In the genomic region with DNA sequence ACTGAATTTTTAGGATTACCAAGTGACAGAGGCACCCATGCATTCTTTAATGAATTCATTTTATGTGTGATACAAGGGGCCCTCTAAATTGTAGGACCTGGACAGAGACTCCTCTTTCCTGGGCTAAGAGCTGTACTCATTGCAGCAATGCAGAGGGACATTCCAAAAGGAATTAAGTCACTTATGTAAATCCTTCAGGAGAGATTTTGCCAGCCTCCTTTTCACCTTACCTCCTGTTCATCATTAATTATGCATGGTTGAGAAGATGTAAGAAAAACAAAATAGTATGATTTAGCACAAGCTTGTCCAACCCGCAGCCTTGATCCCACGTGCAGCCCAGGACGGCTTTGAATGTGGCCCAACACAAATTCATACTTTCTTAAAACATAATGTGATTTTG, we compare ENCODE assay signal across 20 cellular contexts.
DNase-seq lines count a peak whose midpoint lies in the region; ATAC-seq, FAIRE-seq and TF ChIP-seq lines count a peak whose summit lies in the region.
"Had no signal": no experiment of that assay in that cellular context is flagged by ENCODE, and none has a peak within 500 bp of the region (broad histone marks: within the 10 kb centered on the region; RNA-seq: fewer than 3 reads in every experiment).

No MANE protein-coding gene starts in this region.

- no peaks in the 10 kb centered on the region for H3K36me3 Mint-ChIP-seq in CD14-positive monocyte
- H3K36me3 Mint-ChIP-seq in activated T-helper 1 cell treated with anti-CD3 and anti-CD28 coated beads, Interleukin-12 subunit alpha, Interleukin-12 subunit beta, Interleukin-2, Interleukin-4 antibody, amounts not matched to agents 30 ng/mL and 10 ng/mL and 1 ng/mL, durations not matched to agents 14 hours and 24 hours and 36 hours (ENCODE audit: low read depth) = peaks cover 11% of the 10 kb centered on the region
- H3K36me3 Mint-ChIP-seq in activated T-cell treated with anti-CD3 and anti-CD28 coated beads, Interleukin-2, amount 50 U/mL, for 24 hours (ENCODE audit: low read depth) = no peaks in the 10 kb centered on the region

- CTCF ChIA-PET in endothelial cell of umbilical vein (lab: Charles Lee) = interaction anchor here (1.0 to 4.3 kb wide), 2 partner anchors 12 to 21 kb away, joined by 4 to 46 read pairs; no protein-coding TSS in a partner anchor

- no peak for DNase-seq in CD14-positive monocyte (ENCODE audit: low spot score)
- no peak for DNase-seq in DND-41
- DNase-seq in activated T-helper 1 cell treated with anti-CD3 and anti-CD28 coated beads, Interleukin-12 subunit alpha, Interleukin-12 subunit beta, Interleukin-2, Interleukin-4 antibody, amounts not matched to agents 30 ng/mL and 10 ng/mL and 1 ng/mL, durations not matched to agents 14 hours and 24 hours and 36 hours (ENCODE audit: low spot score) = no peak
- no peak for DNase-seq in endothelial cell of umbilical vein (ENCODE audit: low read depth, low spot score)
- no peak for DNase-seq in foreskin melanocyte
- DNase-seq in activated T-cell treated with anti-CD3 and anti-CD28 coated beads, Interleukin-2, amount 50 U/mL, for 24 hours = no peak
- DNase-seq: CD4-positive, alpha-beta T cell; COR-L47; DMS79; GM23248; HCEC 1CT; IMR-90; NCI-H1694; NCI-H2081; NCI-H2171; NCI-H345; NCI-H774; Right ventricle myocardium superior had no signal

- no peak for ATAC-seq in DND-41 (ENCODE audit: insufficient read depth, low read depth)
- no peak for ATAC-seq in HG03469 (IDR thresholded peaks at IDR 0.05; ENCODE audit: unreplicated experiment)

- peaks cover 0 to 5% (median 2%) of the 10 kb centered on the region in 3 donors for H3K27me3 Mint-ChIP-seq in CD14-positive monocyte (ENCODE audit: low read depth in 3 of 3)
- H3K27me3 Mint-ChIP-seq in activated T-helper 1 cell treated with anti-CD3 and anti-CD28 coated beads, Interleukin-12 subunit alpha, Interleukin-12 subunit beta, Interleukin-2, Interleukin-4 antibody, amounts not matched to agents 30 ng/mL and 10 ng/mL and 1 ng/mL, durations not matched to agents 14 hours and 24 hours and 36 hours (ENCODE audit: insufficient read depth) = peaks cover 1% of the 10 kb centered on the region
- no peaks in the 10 kb centered on the region for H3K27me3 Mint-ChIP-seq in activated T-cell treated with anti-CD3 and anti-CD28 coated beads, Interleukin-2, amount 50 U/mL, for 24 hours
- H3K27me3 Mint-ChIP-seq: CD4-positive, alpha-beta T cell had no signal

- H3K4me3 ChIP-seq in DND-41 (ENCODE audit: low read depth in 1 of 2, low read length in 2 of 2) = no peak overlapping the region
- no peak overlapping the region for H3K4me3 ChIP-seq in endothelial cell of umbilical vein (replicated peaks in 1 of 3; ENCODE audit: insufficient read depth in 1 of 3, low read depth in 1 of 3, low read length in 3 of 3)
- H3K4me3 ChIP-seq: GM23248 had no signal

- TF ChIP-seq POLR2A in endothelial cell of umbilical vein (IDR thresholded peaks at IDR 0.05; ENCODE audit: low read depth, low read length) = no peak

- TF ChIP-seq CTCF in CD14-positive monocyte (IDR thresholded peaks at IDR 0.05) = no peak
- TF ChIP-seq CTCF in DND-41 (IDR thresholded peaks at IDR 0.05; ENCODE audit: borderline replicate concordance, extremely low read depth, low read length, poor library complexity, severe bottlenecking) = no peak
- no peak for TF ChIP-seq CTCF in endothelial cell of umbilical vein (IDR thresholded peaks at IDR 0.05; ENCODE audit: extremely low read depth in 1 of 2, insufficient read depth in 1 of 2, low read depth in 1 of 2, low read length in 2 of 2)

- H3K36me3 ChIP-seq in DND-41 (ENCODE audit: insufficient read depth, low read length) (no peaks in the 10 kb centered on the region), endothelial cell of umbilical vein (ENCODE audit: control insufficient read depth in 2 of 2, extremely low read depth in 1 of 2, insufficient read depth in 2 of 2, low read length in 2 of 2) (no peaks in the 10 kb centered on the region)

- no peaks in the 10 kb centered on the region for H3K9me1 ChIP-seq in endothelial cell of umbilical vein (replicated peaks; ENCODE audit: control insufficient read depth, extremely low read depth, insufficient read depth, low read length)

- H3K79me2 ChIP-seq in DND-41 (ENCODE audit: insufficient read depth, low read length) (no peaks in the 10 kb centered on the region), endothelial cell of umbilical vein (ENCODE audit: control insufficient read depth, insufficient read depth, low read length) (no peaks in the 10 kb centered on the region)

- H4K20me1 ChIP-seq in DND-41 (ENCODE audit: insufficient read depth, low read length) (no peaks in the 10 kb centered on the region), endothelial cell of umbilical vein (replicated peaks; ENCODE audit: control insufficient read depth, extremely low read depth, insufficient read depth, low read length) (no peaks in the 10 kb centered on the region)

- H2AFZ ChIP-seq in DND-41 (ENCODE audit: low read depth, low read length) = no peak overlapping the region
- no peak overlapping the region for H2AFZ ChIP-seq in endothelial cell of umbilical vein (ENCODE audit: low read depth, low read length)
- H2AFZ ChIP-seq: GM23248 had no signal

- H3K27ac ChIP-seq in DND-41 (ENCODE audit: low read length) (0 out of 2 replicates have a peak overlapping the region, but pooled peaks have one; percentile 17), endothelial cell of umbilical vein (ENCODE audit: insufficient read depth, low read depth, low read length) (peak overlapping the region; percentile 99)
- H3K27ac ChIP-seq: GM23248, KMS-11 had no signal

- H3K4me1 ChIP-seq in DND-41 (ENCODE audit: insufficient read depth, low read length) (peaks cover 49% of the 10 kb centered on the region), endothelial cell of umbilical vein (ENCODE audit: control insufficient read depth, extremely low read depth, insufficient read depth, low read length) (peaks cover 37% of the 10 kb centered on the region)

- FAIRE-seq in endothelial cell of umbilical vein (lab: Jason Lieb, UNC) = no peak

- H3K4me1 Mint-ChIP-seq in CD14-positive monocyte = peaks cover 29% of the 10 kb centered on the region
- H3K4me1 Mint-ChIP-seq in activated T-helper 1 cell treated with anti-CD3 and anti-CD28 coated beads, Interleukin-12 subunit alpha, Interleukin-12 subunit beta, Interleukin-2, Interleukin-4 antibody, amounts not matched to agents 30 ng/mL and 10 ng/mL and 1 ng/mL, durations not matched to agents 14 hours and 24 hours and 36 hours (ENCODE audit: low read depth) = peaks cover 79% of the 10 kb centered on the region
- H3K4me1 Mint-ChIP-seq in activated T-cell treated with anti-CD3 and anti-CD28 coated beads, Interleukin-2, amount 50 U/mL, for 24 hours (ENCODE audit: low read depth) = peaks cover 60% of the 10 kb centered on the region

- dilution Hi-C loops in endothelial cell of umbilical vein (cut with MboI; ENCODE audit: extremely low pct_ligation_motif_present, low sequenced_read_pairs) = no loop called here

- POLR2A ChIA-PET in endothelial cell of umbilical vein (lab: Charles Lee) = interaction anchor here (0.6 kb wide), 1 partner anchor 11 kb away, joined by 4 read pairs; no protein-coding TSS in a partner anchor

- H3K9me3 Mint-ChIP-seq in CD14-positive monocyte = peaks cover 0 to 2% (median 0%) of the 10 kb centered on the region in 7 donors
- H3K9me3 Mint-ChIP-seq in activated T-helper 1 cell treated with anti-CD3 and anti-CD28 coated beads, Interleukin-12 subunit alpha, Interleukin-12 subunit beta, Interleukin-2, Interleukin-4 antibody, amounts not matched to agents 30 ng/mL and 10 ng/mL and 1 ng/mL, durations not matched to agents 14 hours and 24 hours and 36 hours = peaks cover 22% of the 10 kb centered on the region
- H3K9me3 Mint-ChIP-seq in activated T-cell treated with anti-CD3 and anti-CD28 coated beads, Interleukin-2, amount 50 U/mL, for 24 hours = peaks cover 5% of the 10 kb centered on the region
- H3K9me3 Mint-ChIP-seq: CD4-positive, alpha-beta T cell had no signal

- H3K9me3 ChIP-seq in DND-41 (ENCODE audit: insufficient read depth, low read length, severe bottlenecking) (no peaks in the 10 kb centered on the region), endothelial cell of umbilical vein (replicated peaks; ENCODE audit: control insufficient read depth, insufficient read depth, low read length) (no peaks in the 10 kb centered on the region)

- H3K27me3 ChIP-seq in DND-41 (ENCODE audit: insufficient read depth, low read length, poor library complexity) = no peaks in the 10 kb centered on the region
- no peaks in the 10 kb centered on the region for H3K27me3 ChIP-seq in endothelial cell of umbilical vein (ENCODE audit: control insufficient read depth in 2 of 2, insufficient read depth in 2 of 2, low read length in 2 of 2)

- peak overlapping the region in 4 of 7 donors; percentile 5 to 42 (median 26) for H3K27ac Mint-ChIP-seq in CD14-positive monocyte
- H3K27ac Mint-ChIP-seq in activated T-helper 1 cell treated with anti-CD3 and anti-CD28 coated beads, Interleukin-12 subunit alpha, Interleukin-12 subunit beta, Interleukin-2, Interleukin-4 antibody, amounts not matched to agents 30 ng/mL and 10 ng/mL and 1 ng/mL, durations not matched to agents 14 hours and 24 hours and 36 hours = peak overlapping the region; percentile 63
- H3K27ac Mint-ChIP-seq in activated T-cell treated with anti-CD3 and anti-CD28 coated beads, Interleukin-2, amount 50 U/mL, for 24 hours = no peak overlapping the region
- H3K27ac Mint-ChIP-seq: CD4-positive, alpha-beta T cell had no signal

- intact Hi-C loops in CD14-positive monocyte (cut with micrococcal nuclease) = loop anchor here in 1 of 2 donors (5.0 kb wide), 2 partner anchors 47 to 87 kb away; partner anchors contain the start of gene TANK
- intact Hi-C loops in activated T-helper 1 cell treated with anti-CD3 and anti-CD28 coated beads, Interleukin-12 subunit alpha, Interleukin-12 subunit beta, Interleukin-2, Interleukin-4 antibody, amounts not matched to agents 30 ng/mL and 10 ng/mL and 1 ng/mL, durations not matched to agents 14 hours and 24 hours and 36 hours (cut with micrococcal nuclease) = loop anchor here (2.0 to 10.0 kb wide), 8 partner anchors 197 to 997 kb away; partner anchors contain the start of genes DPP4, PSMD14 and RBMS1
- intact Hi-C loops in endothelial cell of umbilical vein (cut with micrococcal nuclease) = loop anchor here (2.0 to 10.0 kb wide), 4 partner anchors 27 to 868 kb away; no protein-coding TSS in a partner anchor

- H3K9ac ChIP-seq in DND-41 (ENCODE audit: low read depth, low read length) (no peak overlapping the region), endothelial cell of umbilical vein (replicated peaks; ENCODE audit: extremely low read depth, insufficient read depth, low read length) (no peak overlapping the region)
- H3K9ac ChIP-seq: GM23248, KMS-11 had no signal

- H3K4me3 Mint-ChIP-seq in CD14-positive monocyte = no peak overlapping the region
- H3K4me3 Mint-ChIP-seq in activated T-helper 1 cell treated with anti-CD3 and anti-CD28 coated beads, Interleukin-12 subunit alpha, Interleukin-12 subunit beta, Interleukin-2, Interleukin-4 antibody, amounts not matched to agents 30 ng/mL and 10 ng/mL and 1 ng/mL, durations not matched to agents 14 hours and 24 hours and 36 hours = no peak overlapping the region
- H3K4me3 Mint-ChIP-seq in activated T-cell treated with anti-CD3 and anti-CD28 coated beads, Interleukin-2, amount 50 U/mL, for 24 hours = no peak overlapping the region
- H3K4me3 Mint-ChIP-seq: CD4-positive, alpha-beta T cell had no signal

- BruUV-seq in endothelial cell of umbilical vein (replicated peaks; lab: Mats Ljungman, UMichigan) = no TSS peak

- no peak overlapping the region for H3K4me2 ChIP-seq in DND-41 (ENCODE audit: insufficient read depth, low read length)
- H3K4me2 ChIP-seq in endothelial cell of umbilical vein (ENCODE audit: insufficient read depth, low read length) = no peak overlapping the region
- H3K4me2 ChIP-seq: KMS-11 had no signal
